20 cellular contexts compared by ENCODE assay signal in the genomic region with DNA sequence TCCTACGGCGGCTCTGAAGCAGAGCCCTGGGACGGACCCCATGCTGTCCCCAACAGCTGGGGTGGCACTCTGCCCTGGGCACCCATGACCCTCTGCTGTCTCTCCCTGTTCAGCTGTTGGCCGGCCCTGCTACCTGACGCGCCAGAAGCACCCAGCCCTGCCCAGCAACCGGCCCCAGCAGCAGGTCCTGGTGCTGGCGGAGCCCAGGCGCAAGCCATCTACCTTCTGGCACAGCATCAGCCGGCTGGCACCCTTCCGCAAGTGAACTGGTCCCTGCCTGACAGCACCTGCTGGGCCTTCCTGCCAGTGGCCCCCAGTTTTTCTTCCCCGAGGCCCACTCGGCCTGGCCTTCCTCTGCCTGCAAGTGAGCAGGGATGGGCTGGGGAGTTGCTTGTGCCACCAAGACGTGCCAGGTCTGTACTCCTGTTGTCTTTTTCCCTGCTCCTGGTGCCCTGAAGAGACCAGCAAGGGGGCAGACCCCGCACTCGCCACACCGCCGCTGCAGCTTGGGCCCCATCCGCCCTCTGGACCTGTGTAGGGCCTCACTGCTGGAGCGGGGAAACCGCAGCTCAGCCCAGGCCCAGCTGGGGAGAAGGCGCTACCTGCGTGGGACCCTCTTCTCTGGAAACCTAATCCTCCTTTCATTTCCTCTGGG. TPM values are rescaled to one million over a fixed set of nuclear protein-coding genes. Genes with fewer than 3 reads are reported as not detected.
DNase-seq lines count a peak whose midpoint lies in the region; ATAC-seq, FAIRE-seq and TF ChIP-seq lines count a peak whose summit lies in the region.
"Had no signal": no experiment of that assay in that cellular context is flagged by ENCODE, and none has a peak within 500 bp of the region (broad histone marks: within the 10 kb centered on the region; RNA-seq: fewer than 3 reads in every experiment).

No MANE protein-coding gene starts in this region.

- 0 out of 3 replicates have a peak, but pooled peaks have one; percentile 3 for ATAC-seq in RWPE2 (ENCODE audit: low read depth)
- ATAC-seq in left colon: peak; percentile 21
- peak in 1 of 2 donors; percentile 19 for ATAC-seq in gastrocnemius medialis
- ATAC-seq: body of pancreas, esophagus mucosa had no signal

- in situ Hi-C loops in gastrocnemius medialis (cut with MboI; ENCODE audit: low sequenced_read_pairs in 4 of 4): no loop called here

- H3K27ac ChIP-seq in RWPE2 (ENCODE audit: poor library complexity, severe bottlenecking): no peak overlapping the region
- H3K27ac ChIP-seq in gastrocnemius medialis: peak overlapping the region; percentile 37 to 68 (median 59)
- H3K27ac ChIP-seq: body of pancreas, C4-2B, upper lobe of left lung had no signal

- no peak for TF ChIP-seq POLR2A in gastrocnemius medialis (IDR thresholded peaks at IDR 0.05)

- intact Hi-C loops in left colon (cut with DNase I, micrococcal nuclease) (no loop called here), gastrocnemius medialis (cut with DNase I; ENCODE audit: low total_unique reads) (no loop called here)

- no peaks in the 10 kb centered on the region for H3K4me1 ChIP-seq in RWPE2 (ENCODE audit: insufficient read depth, poor library complexity, severe bottlenecking)
- peaks cover 25% of the 10 kb centered on the region in 2 donors for H3K4me1 ChIP-seq in gastrocnemius medialis
- H3K4me1 ChIP-seq: upper lobe of left lung had no signal

- no peak for FAIRE-seq in urothelium cell line (lab: Jason Lieb, UNC)

- H3K4me3 ChIP-seq in RWPE2 (ENCODE audit: severe bottlenecking) (no peak overlapping the region), gastrocnemius medialis (no peak overlapping the region)
- H3K4me3 ChIP-seq: body of pancreas, upper lobe of left lung had no signal

- H3K9me3 ChIP-seq in RWPE2 (ENCODE audit: severe bottlenecking): no peaks in the 10 kb centered on the region
- no peaks in the 10 kb centered on the region for H3K9me3 ChIP-seq in gastrocnemius medialis
- H3K9me3 ChIP-seq: body of pancreas, upper lobe of left lung had no signal

- H3K27me3 ChIP-seq in RWPE2 (ENCODE audit: insufficient read depth, poor library complexity, severe bottlenecking) (no peaks in the 10 kb centered on the region), gastrocnemius medialis (no peaks in the 10 kb centered on the region)
- H3K27me3 ChIP-seq: body of pancreas, upper lobe of left lung had no signal

- peaks cover 36% of the 10 kb centered on the region for H3K36me3 ChIP-seq in RWPE2 (ENCODE audit: low read depth)
- H3K36me3 ChIP-seq in gastrocnemius medialis: peaks cover 0 to 20% of the 10 kb centered on the region in 2 donors

- TF ChIP-seq CTCF in RWPE2 (IDR thresholded peaks at IDR 0.05; ENCODE audit: poor library complexity, severe bottlenecking) (no peak), gastrocnemius medialis (IDR thresholded peaks at IDR 0.05 in 4 of 5, conservative IDR thresholded peaks at IDR 0.05 in 1 of 5) (no peak)

- peak; percentile 50 for DNase-seq in activated CD8-positive, alpha-beta memory T cell treated with anti-CD3 and anti-CD28 coated beads, Interleukin-2, amount 50 U/mL, for 48 hours
- no peak for DNase-seq in activated CD8-positive, alpha-beta memory T cell treated with anti-CD3 and anti-CD28 coated beads, Interleukin-2, amount 50 U/mL, for 4 hours
- DNase-seq in RWPE2 (ENCODE audit: low spot score) (no peak), left colon (no peak), gastrocnemius medialis (peak in 1 of 2 donors; percentile 68), NCI-H1436 (lab: John Stamatoyannopoulos, UW) (no peak), medulla oblongata (ENCODE audit: extremely low spot score) (no peak), urothelium cell line (ENCODE audit: low spot score) (no peak)
- DNase-seq: activated CD4-positive, alpha-beta T cell treated with anti-CD3 and anti-CD28 coated beads, Interleukin-2, amount 50 U/mL, for 4 hours; DMS79 treated with DMSO at 0.1 percent for 48 hours; mammary epithelial cell; MM.1S; NCI-H187; NCI-H226; RPMI8226; stimulated activated naive CD4-positive, alpha-beta T cell treated with Interleukin-2 at 50 U/mL for 16 hours had no signal

RNA-seq across cellular contexts. Expression of a gene that starts 47.2 kb away (rescaled TPM):
- total RNA-seq in left colon: 10 to 100 TPM; 83.6 to 96.3 TPM
- 100 to 1,000 TPM; 147 to 172 (median 157) TPM for total RNA-seq in gastrocnemius medialis

RNA-seq across cellular contexts. Expression of a gene that starts 59.1 kb away (rescaled TPM):
- total RNA-seq in left colon (100 to 1,000 TPM in 1 of 2 donors, 10 to 100 TPM in 1; 73.8 to 150 TPM), gastrocnemius medialis (100 to 1,000 TPM in 1 of 4 donors, 10 to 100 TPM in 3; 24.0 to 105 (median 68.3) TPM)
